2 cellular contexts compared by ENCODE assay signal in genomic region chr7:92987543-92987942, GRCh38.
TF ChIP-seq lines count a peak whose summit lies in the region.

No MANE protein-coding gene starts in this region.

TF ChIP-seq in HCT116, 20 proteins besides CTCF, POLR2A, EP300 and RAD21 (continued from another document):
- TF ChIP-seq YY1 (IDR thresholded peaks at IDR 0.05; ENCODE audit: extremely low read depth, insufficient replicate concordance, low read depth, low read length) = no peak
- no peak for TF ChIP-seq CEBPB (IDR thresholded peaks at IDR 0.05; ENCODE audit: low read depth)
- TF ChIP-seq EZH2 (IDR thresholded peaks at IDR 0.05) = no peak
- TF ChIP-seq ATF3 (IDR thresholded peaks at IDR 0.05) = no peak
- no peak for TF ChIP-seq FOSL1 (IDR thresholded peaks at IDR 0.05; ENCODE audit: low read depth)
- TF ChIP-seq EZH2phosphoT487 (IDR thresholded peaks at IDR 0.05; ENCODE audit: borderline replicate concordance) = no peak
- TF ChIP-seq SIN3A (IDR thresholded peaks at IDR 0.05; ENCODE audit: low read depth) = no peak
- no peak for TF ChIP-seq MAX (IDR thresholded peaks at IDR 0.05)
- no peak for TF ChIP-seq SP1 (IDR thresholded peaks at IDR 0.05; ENCODE audit: low read depth)
- TF ChIP-seq ELF1 (IDR thresholded peaks at IDR 0.05; ENCODE audit: borderline replicate concordance, low read depth) = no peak
- TF ChIP-seq ZBTB33 (IDR thresholded peaks at IDR 0.05; ENCODE audit: extremely low read depth, insufficient replicate concordance, low read length) = no peak
- TF ChIP-seq SRF (IDR thresholded peaks at IDR 0.05; ENCODE audit: low read depth) = no peak

TF ChIP-seq in HEK293T, 16 proteins besides CTCF, POLR2A, EP300 and RAD21 (continued from another document):
- no peak for TF ChIP-seq SUZ12 (IDR thresholded peaks at IDR 0.05)
- TF ChIP-seq ELF4 (IDR thresholded peaks at IDR 0.05) = no peak
- no peak for TF ChIP-seq FOXK2 (IDR thresholded peaks at IDR 0.05)
- no peak for TF ChIP-seq CTBP1 (IDR thresholded peaks at IDR 0.05; ENCODE audit: borderline replicate concordance)
- TF ChIP-seq FOXA1 (IDR thresholded peaks at IDR 0.05) = no peak
- no peak for TF ChIP-seq SP1 (IDR thresholded peaks at IDR 0.05)
- TF ChIP-seq LEF1 (IDR thresholded peaks at IDR 0.05; ENCODE audit: borderline replicate concordance) = no peak
- TF ChIP-seq L3MBTL2 (conservative IDR thresholded peaks at IDR 0.05) = no peak
- TF ChIP-seq ARNT (IDR thresholded peaks at IDR 0.05) = no peak
- TF ChIP-seq ZNF384 (IDR thresholded peaks at IDR 0.05) = no peak
- TF ChIP-seq NFRKB (IDR thresholded peaks at IDR 0.05) = no peak
- no peak for TF ChIP-seq PKNOX1 (IDR thresholded peaks at IDR 0.05)
- no peak for TF ChIP-seq FOXM1 (IDR thresholded peaks at IDR 0.05; ENCODE audit: borderline replicate concordance)
- TF ChIP-seq HDGF (IDR thresholded peaks at IDR 0.05; ENCODE audit: borderline replicate concordance) = no peak
